ENCODE assay signal across 24 cellular contexts in the genomic region with DNA sequence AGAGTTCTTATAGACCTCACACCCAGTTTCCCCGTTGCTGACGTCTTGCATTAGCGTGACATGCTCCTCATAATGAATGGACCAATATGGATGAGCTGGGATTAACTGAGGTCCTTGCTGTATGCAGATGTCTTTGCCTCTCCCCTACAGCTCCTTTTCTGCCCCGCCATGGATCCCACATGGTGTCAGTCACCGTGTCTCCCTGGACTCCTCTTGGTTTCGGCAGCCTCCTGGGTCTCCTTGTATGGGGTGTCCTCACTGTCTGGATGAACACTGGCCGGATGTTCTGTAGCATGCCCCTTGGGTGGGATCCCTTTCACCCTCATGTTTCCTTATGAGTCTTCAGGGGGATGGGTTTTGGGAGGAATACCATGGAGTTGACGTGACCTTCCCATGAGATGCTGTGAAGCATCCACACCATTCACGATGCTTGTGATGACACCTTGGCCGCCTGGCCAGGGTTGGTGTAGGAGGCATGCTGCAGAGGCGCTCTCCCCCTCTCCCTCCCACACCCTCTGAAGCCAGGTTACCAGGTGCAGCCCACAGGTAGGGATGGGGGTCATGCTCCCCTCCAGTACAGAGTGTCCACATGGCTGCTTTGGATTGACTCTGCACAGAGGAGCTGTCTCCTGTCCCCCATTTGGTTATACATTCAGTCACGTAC. TPM values are rescaled to one million over a fixed set of nuclear protein-coding genes. Genes with fewer than 3 reads are reported as not detected.
A peak's percentile ranks its signal among the peaks of the same experiment; 100 is the strongest.
DNase-seq lines count a peak whose midpoint lies in the region; ATAC-seq and TF ChIP-seq lines count a peak whose summit lies in the region.
"Had no signal": no experiment of that assay in that cellular context is flagged by ENCODE, and none has a peak within 500 bp of the region (broad histone marks: within the 10 kb centered on the region; RNA-seq: fewer than 3 reads in every experiment).

No MANE protein-coding gene starts in this region.

- TF ChIP-seq CTCF in WTC11 (IDR thresholded peaks at IDR 0.05) = no peak
- TF ChIP-seq CTCF in left lung (IDR thresholded peaks at IDR 0.05) = no peak
- TF ChIP-seq CTCF in spleen (IDR thresholded peaks at IDR 0.05 in 8 of 11, conservative IDR thresholded peaks at IDR 0.05 in 3 of 11) = no peak

- peak in 1 of 2 donors; percentile 14 for ATAC-seq in activated naive CD4-positive, alpha-beta T cell treated with anti-CD3 and anti-CD28 coated beads, Interleukin-2, amount 50 U/mL, for 72 hours
- ATAC-seq in WTC11 (no peak), left lung (no peak), GM21825 (IDR thresholded peaks at IDR 0.05; ENCODE audit: unreplicated experiment) (no peak)

- H3K4me3 Mint-ChIP-seq in WTC11 = no peak overlapping the region
- H3K4me3 Mint-ChIP-seq: activated B cell treated with CpG ODN at 0.5 μM for 24 hours; activated CD4-positive, alpha-beta memory T cell treated with anti-CD3 and anti-CD28 coated beads for 36 hours; memory B cell had no signal

- 84 to 95% (median 92%) methylated on average over 8 to 12 of the region's 12 CpGs for WGBS in spleen, 5 donors

- TF ChIP-seq POLR2A in spleen (IDR thresholded peaks at IDR 0.05) = no peak

- H3K4me1 Mint-ChIP-seq in WTC11 = 0 out of 2 replicates have a peak, but pooled peaks cover 2% of the 10 kb centered on the region

- H3K9me3 Mint-ChIP-seq in activated naive CD4-positive, alpha-beta T cell treated with anti-CD3 and anti-CD28 coated beads, Interleukin-2, amount 50 U/mL, for 72 hours = no peaks in the 10 kb centered on the region
- no peaks in the 10 kb centered on the region for H3K9me3 Mint-ChIP-seq in WTC11
- H3K9me3 Mint-ChIP-seq: activated B cell treated with CpG ODN at 0.5 μM for 24 hours; activated CD4-positive, alpha-beta memory T cell treated with anti-CD3 and anti-CD28 coated beads for 36 hours; memory B cell had no signal

- H3K27ac ChIP-seq in left lung (no peak overlapping the region), spleen (no peak overlapping the region)
- H3K27ac ChIP-seq: BLaER1, esophagus squamous epithelium, PC-9 had no signal

- H3K9me3 ChIP-seq in left lung (no peaks in the 10 kb centered on the region), spleen (no peaks in the 10 kb centered on the region)
- H3K9me3 ChIP-seq: BLaER1, Caco-2, esophagus squamous epithelium had no signal

- H3K27me3 Mint-ChIP-seq in WTC11 (ENCODE audit: low read depth) = peaks cover 10% of the 10 kb centered on the region
- H3K27me3 Mint-ChIP-seq: activated B cell treated with CpG ODN at 0.5 μM for 24 hours; activated CD4-positive, alpha-beta memory T cell treated with anti-CD3 and anti-CD28 coated beads for 36 hours had no signal

- H3K27me3 ChIP-seq in left lung (peaks cover 3 to 18% of the 10 kb centered on the region in 2 donors), spleen (replicated peaks in 1 of 7) (peaks cover 0 to 19% (median 0%) of the 10 kb centered on the region in 7 donors)
- H3K27me3 ChIP-seq: BLaER1 had no signal

- peaks cover 0 to 10% of the 10 kb centered on the region in 2 donors for H3K36me3 ChIP-seq in left lung
- H3K36me3 ChIP-seq in spleen = peaks cover 0 to 14% (median 6%) of the 10 kb centered on the region in 6 donors

- CTCF ChIA-PET in WTC11 (lab: Charles Lee) = interaction anchor here (1.3 kb wide), 1 partner anchor 23 kb away, joined by 3 read pairs; no protein-coding TSS in a partner anchor

- intact Hi-C loops in left lung (cut with DNase I) = no loop called here
- intact Hi-C loops in spleen (cut with DNase I; ENCODE audit: low total_unique reads) = no loop called here

- no peaks in the 10 kb centered on the region for H3K36me3 Mint-ChIP-seq in activated naive CD4-positive, alpha-beta T cell treated with anti-CD3 and anti-CD28 coated beads, Interleukin-2, amount 50 U/mL, for 72 hours
- H3K36me3 Mint-ChIP-seq in WTC11 = no peaks in the 10 kb centered on the region
- H3K36me3 Mint-ChIP-seq: activated CD4-positive, alpha-beta memory T cell treated with anti-CD3 and anti-CD28 coated beads for 36 hours; memory B cell had no signal

- peak overlapping the region; percentile 38 to 80 for H3K27ac Mint-ChIP-seq in activated naive CD4-positive, alpha-beta T cell treated with anti-CD3 and anti-CD28 coated beads, Interleukin-2, amount 50 U/mL, for 72 hours
- H3K27ac Mint-ChIP-seq in WTC11 = no peak overlapping the region
- H3K27ac Mint-ChIP-seq: activated B cell treated with CpG ODN at 0.5 μM for 24 hours; activated CD4-positive, alpha-beta memory T cell treated with anti-CD3 and anti-CD28 coated beads for 36 hours; memory B cell had no signal

- H3K4me1 ChIP-seq in left lung (peaks cover 2 to 36% of the 10 kb centered on the region in 2 donors), spleen (peaks cover 1 to 50% (median 32%) of the 10 kb centered on the region in 6 donors)

- POLR2A ChIA-PET in WTC11 (lab: Charles Lee) = no interaction called here

- no peak overlapping the region for H3K4me3 ChIP-seq in left lung
- H3K4me3 ChIP-seq in spleen = no peak overlapping the region
- H3K4me3 ChIP-seq: BLaER1, esophagus squamous epithelium, PC-9, skin epidermis had no signal

- DNase-seq in activated naive CD4-positive, alpha-beta T cell treated with anti-CD3 and anti-CD28 coated beads, Interleukin-2, amount 50 U/mL, for 72 hours (ENCODE audit: low spot score in 2 of 2) = no peak
- DNase-seq in activated naive CD4-positive, alpha-beta T cell (lab: John Stamatoyannopoulos, UW) = no peak
- DNase-seq in WTC11 (ENCODE audit: low spot score) (peak; percentile 8), left lung (peak; percentile 23 to 25), spleen (peak; percentile 32), dedifferentiated amniotic fluid mesenchymal stem cell (ENCODE audit: extremely low spot score) (no peak)
- DNase-seq: activated B cell treated with CpG ODN at 0.5 μM for 24 hours, anterior cingulate cortex, Caco-2, caudate nucleus, dermis blood vessel endothelial cell, esophagus squamous epithelium, foreskin melanocyte, HCEC 1CT, NCI-H1092 treated with DMSO at 0.1 percent for 48 hours, NCI-H1930, NCI-H524 treated with DMSO at 0.1 percent for 48 hours, PC-9, SHP77 treated with DMSO at 0.1 percent for 48 hours had no signal

TF ChIP-seq in WTC11, 78 proteins besides CTCF, POLR2A, EP300 and RAD21 (continues in another document):
- TF ChIP-seq SMAD3 (CRISPR knock-in tag; IDR thresholded peaks at IDR 0.05; ENCODE audit: borderline replicate concordance) = no peak
- no peak for TF ChIP-seq JUN (CRISPR knock-in tag; IDR thresholded peaks at IDR 0.05)
- TF ChIP-seq ATF1 (CRISPR knock-in tag; IDR thresholded peaks at IDR 0.05) = no peak
- TF ChIP-seq EMX1 (CRISPR knock-in tag; IDR thresholded peaks at IDR 0.05) = no peak
- TF ChIP-seq ZNF263 (CRISPR knock-in tag; IDR thresholded peaks at IDR 0.05; ENCODE audit: low read depth) = no peak
- no peak for TF ChIP-seq IRF2 (CRISPR knock-in tag; IDR thresholded peaks at IDR 0.05; ENCODE audit: borderline replicate concordance, low read depth)
- no peak for TF ChIP-seq ZNF219 (CRISPR knock-in tag; IDR thresholded peaks at IDR 0.05; ENCODE audit: borderline replicate concordance)
- no peak for TF ChIP-seq NR2C2 (CRISPR knock-in tag; IDR thresholded peaks at IDR 0.05)
- no peak for TF ChIP-seq PRRX2 (CRISPR knock-in tag; IDR thresholded peaks at IDR 0.05)
- no peak for TF ChIP-seq ZNF416 (CRISPR knock-in tag; IDR thresholded peaks at IDR 0.05)

RNA-seq across cellular contexts. Expression of a gene that starts 4.4 kb away (rescaled TPM):
- under 1 TPM; 0.16 to 0.86 TPM for total RNA-seq in activated naive CD4-positive, alpha-beta T cell treated with anti-CD3 and anti-CD28 coated beads, Interleukin-2, amount 50 U/mL, for 72 hours
- 0.72 to 1.2 TPM (median 0.87 TPM) in 3 replicates for total RNA-seq in WTC11 (2021)
- 1 to 10 TPM; 2.3 to 4.9 TPM for total RNA-seq in left lung
- 1 to 10 TPM in 6 of 7 donors, under 1 TPM in 1; 0.94 to 3.5 (median 2.4) TPM for total RNA-seq in spleen
- polyA plus RNA-seq in spleen = under 1 TPM; 0.35 to 0.96 (median 0.67) TPM

RNA-seq across cellular contexts. Expression of a gene that starts 11.5 kb away (rescaled TPM):
- 10 to 100 TPM in 1 of 2 donors, 1 to 10 TPM in 1; 3.2 to 12.8 TPM for total RNA-seq in activated naive CD4-positive, alpha-beta T cell treated with anti-CD3 and anti-CD28 coated beads, Interleukin-2, amount 50 U/mL, for 72 hours
- total RNA-seq in WTC11 (2021) (11.4 to 12.5 TPM (median 12.1 TPM) in 3 replicates), left lung (10 to 100 TPM; 13.2 to 13.5 TPM), spleen (10 to 100 TPM in 5 of 7 donors, 1 to 10 TPM in 2; 7.1 to 14.7 (median 11.6) TPM)
- polyA plus RNA-seq in spleen = 1 to 10 TPM in 2 of 3 donors, under 1 TPM in 1; 0.59 to 4.3 (median 1.1) TPM

RNA-seq across cellular contexts. Expression of a gene that starts 14.1 kb away (rescaled TPM):
- 100 to 1,000 TPM; 206 to 293 TPM for total RNA-seq in activated naive CD4-positive, alpha-beta T cell treated with anti-CD3 and anti-CD28 coated beads, Interleukin-2, amount 50 U/mL, for 72 hours
- total RNA-seq in WTC11 (2021) (110 to 112 TPM (median 111 TPM) in 3 replicates), left lung (100 to 1,000 TPM; 217 to 221 TPM), spleen (100 to 1,000 TPM; 167 to 218 (median 186) TPM)
- polyA plus RNA-seq in spleen = 100 to 1,000 TPM; 279 to 499 (median 316) TPM

RNA-seq across cellular contexts. Expression of a gene that starts 45.1 kb away (rescaled TPM):
- 10 to 100 TPM; 50.6 to 52.5 TPM for total RNA-seq in activated naive CD4-positive, alpha-beta T cell treated with anti-CD3 and anti-CD28 coated beads, Interleukin-2, amount 50 U/mL, for 72 hours
- total RNA-seq in WTC11 (2021) (65.8 to 70.5 TPM (median 66.9 TPM) in 3 replicates), left lung (10 to 100 TPM; 43.0 to 44.2 TPM), spleen (100 to 1,000 TPM in 1 of 7 donors, 10 to 100 TPM in 6; 32.3 to 103 (median 39.0) TPM)
- 100 to 1,000 TPM in 2 of 3 donors, 10 to 100 TPM in 1; 95.2 to 114 (median 111) TPM for polyA plus RNA-seq in spleen

RNA-seq across cellular contexts. Expression of a gene that starts 51.0 kb away (rescaled TPM):
- total RNA-seq in activated naive CD4-positive, alpha-beta T cell treated with anti-CD3 and anti-CD28 coated beads, Interleukin-2, amount 50 U/mL, for 72 hours = 10 to 100 TPM; 17.6 to 19.4 TPM
- 30.0 to 33.8 TPM (median 30.7 TPM) in 3 replicates for total RNA-seq in WTC11 (2021)
- 10 to 100 TPM; 12.6 to 13.2 TPM for total RNA-seq in left lung
- total RNA-seq in spleen = 10 to 100 TPM in 6 of 7 donors, 1 to 10 TPM in 1; 7.3 to 14.2 (median 11.9) TPM
- 10 to 100 TPM; 18.7 to 23.4 (median 21.7) TPM for polyA plus RNA-seq in spleen

Comparison
In these comparisons a context has a peak if more than half of its experiments do, and no peak if none do; other contexts are left out.
1. DNase-seq: peak in WTC11 (single experiment), left lung (2 of 2) and spleen (single experiment); none in activated naive CD4-positive, alpha-beta T cell treated with anti-CD3 and anti-CD28 coated beads, Interleukin-2, amount 50 U/mL, for 72 hours (0 of 2), activated naive CD4-positive, alpha-beta T cell (0 of 4) and dedifferentiated amniotic fluid mesenchymal stem cell (single experiment).